18 cellular contexts compared by ENCODE assay signal in the genomic region with DNA sequence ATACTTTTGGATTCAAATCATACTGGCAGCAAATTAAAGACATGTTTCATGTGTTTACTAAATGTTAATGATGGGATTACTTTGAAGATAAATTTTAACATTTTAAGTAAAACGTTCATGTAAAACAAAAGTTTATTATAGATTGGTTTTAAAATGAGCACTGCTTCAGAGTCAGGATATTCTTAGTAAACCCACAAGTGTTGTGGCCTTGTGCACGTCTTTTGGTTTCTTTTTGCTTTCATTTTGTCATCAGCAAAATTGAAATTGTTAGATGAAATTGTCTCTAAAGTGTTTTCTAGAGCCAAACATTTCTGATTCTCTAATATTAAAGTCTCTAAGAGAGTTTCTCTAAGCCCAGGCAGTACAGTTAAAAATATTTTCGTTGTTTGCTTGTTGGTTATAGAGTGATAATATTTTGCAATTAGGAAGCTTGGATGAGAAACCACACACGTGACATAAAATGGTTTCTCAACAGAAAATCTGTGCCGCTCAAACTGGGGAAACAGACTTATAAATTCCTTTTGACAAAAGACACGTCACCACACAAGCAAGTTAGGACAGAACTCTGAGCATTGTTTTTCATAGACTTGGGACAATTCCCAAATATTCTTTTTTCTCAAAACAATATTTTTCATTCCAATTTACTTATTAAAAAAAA.
DNase-seq lines count a peak whose midpoint lies in the region; ATAC-seq and TF ChIP-seq lines count a peak whose summit lies in the region.
"Had no signal": no experiment of that assay in that cellular context is flagged by ENCODE, and none has a peak within 500 bp of the region (broad histone marks: within the 10 kb centered on the region; RNA-seq: fewer than 3 reads in every experiment).

No MANE protein-coding gene starts in this region.

- H3K79me2 ChIP-seq in DND-41 (ENCODE audit: insufficient read depth, low read length), result no peaks in the 10 kb centered on the region
- H3K79me2 ChIP-seq in OCI-LY7 (ENCODE audit: insufficient read depth, low read depth, low read length), result peaks cover 3% of the 10 kb centered on the region; the same call in 1 of the 2 replicates

- H3K27me3 ChIP-seq in DND-41 (ENCODE audit: insufficient read depth, low read length, poor library complexity) (no peaks in the 10 kb centered on the region), gastrocnemius medialis (no peaks in the 10 kb centered on the region)
- H3K27me3 ChIP-seq: left lung had no signal

- no peaks in the 10 kb centered on the region for H3K9me2 ChIP-seq in OCI-LY7 (ENCODE audit: insufficient read depth, low read length)

- H3K36me3 ChIP-seq in DND-41 (ENCODE audit: insufficient read depth, low read length) (no peaks in the 10 kb centered on the region), OCI-LY7 (ENCODE audit: insufficient read depth, low read length) (no peaks in the 10 kb centered on the region), gastrocnemius medialis (no peaks in the 10 kb centered on the region)
- H3K36me3 ChIP-seq: HAP-1, left lung, neutrophil had no signal

- POLR2A ChIA-PET in OCI-LY7 (lab: Charles Lee), result no interaction called here

- H3K4me1 ChIP-seq in DND-41 (ENCODE audit: insufficient read depth, low read length) (peaks cover 40% of the 10 kb centered on the region), OCI-LY7 (ENCODE audit: insufficient read depth, low read length, poor library complexity, severe bottlenecking) (peaks cover 51% of the 10 kb centered on the region), gastrocnemius medialis (peaks cover 54 to 55% of the 10 kb centered on the region in 2 donors)

- intact Hi-C loops in OCI-LY7 (cut with micrococcal nuclease; ENCODE audit: unreplicated experiment) (no loop called here), gastrocnemius medialis (cut with DNase I; ENCODE audit: low total_unique reads) (no loop called here), head of caudate nucleus (cut with DNase I) (no loop called here)

- DNase-seq in DND-41 (no peak), OCI-LY7 (ENCODE audit: low spot score) (no peak), fibroblast of mammary gland (ENCODE audit: low read depth) (peak; percentile 81), gastrocnemius medialis (no peak), head of caudate nucleus (no peak), NCI-H1092 treated with DMSO at 0.1 percent for 48 hours (lab: John Stamatoyannopoulos, UW) (no peak), iPS-NIHi7 (ENCODE audit: extremely low spot score) (no peak)
- DNase-seq in activated CD4-positive, alpha-beta T cell treated with anti-CD3 and anti-CD28 coated beads, Interleukin-2, amount 50 U/mL, for 1 hour, result no peak
- DNase-seq: activated CD8-positive, alpha-beta memory T cell treated with anti-CD3 and anti-CD28 coated beads for 24 hours; activated naive CD4-positive, alpha-beta T cell treated with Interleukin-2 at 50 U/mL for 16 hours; C1 segment of cervical spinal cord; left lung; NCI-H1417; NCI-H526; SIG-M5 had no signal

- TF ChIP-seq CTCF in DND-41 (IDR thresholded peaks at IDR 0.05; ENCODE audit: borderline replicate concordance, extremely low read depth, low read length, poor library complexity, severe bottlenecking), result no peak
- TF ChIP-seq CTCF in OCI-LY7 (conservative IDR thresholded peaks at IDR 0.05; ENCODE audit: low read length), result no peak
- TF ChIP-seq CTCF in fibroblast of mammary gland (conservative IDR thresholded peaks at IDR 0.05; ENCODE audit: control insufficient read depth, insufficient read depth, low read depth, low read length), result no peak
- no peak for TF ChIP-seq CTCF in gastrocnemius medialis (IDR thresholded peaks at IDR 0.05 in 4 of 5, conservative IDR thresholded peaks at IDR 0.05 in 1 of 5)

- peak overlapping the region; percentile 62 for H2AFZ ChIP-seq in DND-41 (ENCODE audit: low read depth, low read length)
- H2AFZ ChIP-seq in OCI-LY7 (ENCODE audit: low read length), result peak overlapping the region; percentile 64

- CTCF ChIA-PET in OCI-LY7 (lab: Charles Lee; ENCODE audit: unreplicated experiment), result no interaction called here

- no peak for TF ChIP-seq POLR2A in gastrocnemius medialis (IDR thresholded peaks at IDR 0.05)

- no TSS peak for BruUV-seq in OCI-LY7 (replicated peaks; lab: Mats Ljungman, UMichigan)

- ATAC-seq in DND-41 (ENCODE audit: insufficient read depth, low read depth) (peak; percentile 50; the same call in 2 of the 3 replicates), gastrocnemius medialis (peak; percentile 57)
- ATAC-seq: left lung; stimulated activated memory B cell treated with anti-CD40 and anti-IgM and Interleukin-4, amounts not matched to agents 10 μg/mL and 1 μg/mL and 100 μg/mL, for 72 hours had no signal

- H3K27ac ChIP-seq in DND-41 (ENCODE audit: low read length) (peak overlapping the region; percentile 65), OCI-LY7 (ENCODE audit: low read depth, low read length, poor library complexity, severe bottlenecking) (no peak overlapping the region), gastrocnemius medialis (peak overlapping the region; percentile 68 to 93 (median 82))
- H3K27ac ChIP-seq: neutrophil had no signal

- H3K4me2 ChIP-seq in DND-41 (ENCODE audit: insufficient read depth, low read length) (peak overlapping the region; percentile 34), OCI-LY7 (ENCODE audit: low read length) (peak overlapping the region; percentile 66)

- peak overlapping the region; percentile 15; the same call in 1 of the 2 replicates for H3K9ac ChIP-seq in DND-41 (ENCODE audit: low read depth, low read length)

- in situ Hi-C loops in gastrocnemius medialis (cut with MboI; ENCODE audit: low sequenced_read_pairs in 4 of 4), result no loop called here

- H3K9me3 ChIP-seq in DND-41 (ENCODE audit: insufficient read depth, low read length, severe bottlenecking), result no peaks in the 10 kb centered on the region
- no peaks in the 10 kb centered on the region for H3K9me3 ChIP-seq in OCI-LY7 (ENCODE audit: low read length)
- H3K9me3 ChIP-seq in gastrocnemius medialis, result no peaks in the 10 kb centered on the region
- H3K9me3 ChIP-seq: HAP-1, left lung, neutrophil had no signal

- H3K4me3 ChIP-seq in DND-41 (ENCODE audit: low read depth in 1 of 2, low read length in 2 of 2) (0 out of 4 replicates have a peak overlapping the region, but pooled peaks of 1 of the 2 experiments have one; percentile 2), OCI-LY7 (ENCODE audit: low read depth, low read length, poor library complexity, severe bottlenecking) (peak overlapping the region; percentile 42), fibroblast of mammary gland (ENCODE audit: control insufficient read depth, low read depth, low read length) (peak overlapping the region; percentile 12), gastrocnemius medialis (peak overlapping the region in 3 of 4 donors; percentile 4 to 22 (median 8))
- H3K4me3 ChIP-seq: HAP-1, left lung had no signal

- H4K20me1 ChIP-seq in DND-41 (ENCODE audit: insufficient read depth, low read length) (no peaks in the 10 kb centered on the region), OCI-LY7 (ENCODE audit: insufficient read depth, low read length) (no peaks in the 10 kb centered on the region)
